8 cellular contexts compared by ENCODE assay signal in genomic region chr13:110705826-110706569, GRCh38. TPM values are rescaled to one million over a fixed set of nuclear protein-coding genes. Genes with fewer than 3 reads are reported as not detected.
DNase-seq lines count a peak whose midpoint lies in the region; ATAC-seq and TF ChIP-seq lines count a peak whose summit lies in the region.

A gene with protein sequence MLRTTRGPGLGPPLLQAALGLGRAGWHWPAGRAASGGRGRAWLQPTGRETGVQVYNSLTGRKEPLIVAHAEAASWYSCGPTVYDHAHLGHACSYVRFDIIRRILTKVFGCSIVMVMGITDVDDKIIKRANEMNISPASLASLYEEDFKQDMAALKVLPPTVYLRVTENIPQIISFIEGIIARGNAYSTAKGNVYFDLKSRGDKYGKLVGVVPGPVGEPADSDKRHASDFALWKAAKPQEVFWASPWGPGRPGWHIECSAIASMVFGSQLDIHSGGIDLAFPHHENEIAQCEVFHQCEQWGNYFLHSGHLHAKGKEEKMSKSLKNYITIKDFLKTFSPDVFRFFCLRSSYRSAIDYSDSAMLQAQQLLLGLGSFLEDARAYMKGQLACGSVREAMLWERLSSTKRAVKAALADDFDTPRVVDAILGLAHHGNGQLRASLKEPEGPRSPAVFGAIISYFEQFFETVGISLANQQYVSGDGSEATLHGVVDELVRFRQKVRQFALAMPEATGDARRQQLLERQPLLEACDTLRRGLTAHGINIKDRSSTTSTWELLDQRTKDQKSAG (minus strand): TSS chr13:110706116. CDS start chr13:110706093, 23 bp downstream.

- H3K36me3 ChIP-seq in osteoblast (ENCODE audit: insufficient read depth, low read length) (peaks cover 18% of the 10 kb centered on the region), testis (ENCODE audit: low read depth, missing control alignments) (no peaks in the 10 kb centered on the region)

- peaks cover 10 to 13% of the 10 kb centered on the region in 2 donors for H3K36me3 Mint-ChIP-seq in activated naive CD4-positive, alpha-beta T cell treated with anti-CD3 and anti-CD28 coated beads, Interleukin-2, amount 50 U/mL, for 72 hours

- peak within 1 kb of the TSS; percentile 65 for H2AFZ ChIP-seq in osteoblast (ENCODE audit: low read length)

- H3K79me2 ChIP-seq in osteoblast (ENCODE audit: insufficient read depth, low read length): peaks cover 42% of the 10 kb centered on the region

- TF ChIP-seq CTCF in osteoblast (IDR thresholded peaks at IDR 0.05; ENCODE audit: extremely low read depth, low read depth, low read length) (no peak), testis (IDR thresholded peaks at IDR 0.05) (no peak)

- H3K27ac ChIP-seq in osteoblast (ENCODE audit: low read depth, low read length) (peak within 1 kb of the TSS; percentile 97), testis (peak within 1 kb of the TSS in 1 of 2 donors; percentile 55)

- H4K20me1 ChIP-seq in osteoblast (ENCODE audit: insufficient read depth, low read length): peaks cover 4% of the 10 kb centered on the region

- H3K4me1 ChIP-seq in osteoblast (ENCODE audit: insufficient read depth, low read length): peaks cover 41% of the 10 kb centered on the region
- H3K4me1 ChIP-seq in testis: peaks cover 12% of the 10 kb centered on the region

- H3K27me3 ChIP-seq in osteoblast (ENCODE audit: insufficient read depth, low read length) (no peaks in the 10 kb centered on the region), testis (no peaks in the 10 kb centered on the region)

- peak within 1 kb of the TSS; percentile 79 to 93 for H3K27ac Mint-ChIP-seq in activated naive CD4-positive, alpha-beta T cell treated with anti-CD3 and anti-CD28 coated beads, Interleukin-2, amount 50 U/mL, for 72 hours

- peak; percentile 96 for ATAC-seq in HG02642 (IDR thresholded peaks at IDR 0.05; ENCODE audit: poor library complexity, unreplicated experiment)
- ATAC-seq in activated naive CD4-positive, alpha-beta T cell treated with anti-CD3 and anti-CD28 coated beads, Interleukin-2, amount 50 U/mL, for 72 hours: peak; percentile 94 to 97

- H3K9me3 ChIP-seq in osteoblast (ENCODE audit: low read depth, low read length) (no peaks in the 10 kb centered on the region), testis (no peaks in the 10 kb centered on the region)

- H3K9me3 Mint-ChIP-seq in activated naive CD4-positive, alpha-beta T cell treated with anti-CD3 and anti-CD28 coated beads, Interleukin-2, amount 50 U/mL, for 72 hours: no peaks in the 10 kb centered on the region

- H3K4me2 ChIP-seq in osteoblast (ENCODE audit: insufficient read depth, low read length): peak within 1 kb of the TSS; percentile 95

- peak within 1 kb of the TSS; percentile 86 for H3K4me3 ChIP-seq in osteoblast (ENCODE audit: insufficient read depth, low read length)
- H3K4me3 ChIP-seq in testis: peak within 1 kb of the TSS; percentile 68 to 76

- intact Hi-C loops in testis (cut with DNase I; ENCODE audit: low total_unique reads): no loop called here

- TF ChIP-seq POLR2A in GM10847 (IDR thresholded peaks at IDR 0.05; ENCODE audit: extremely low read depth, insufficient read length): peak; percentile 84
- no peak for TF ChIP-seq POLR2A in testis (IDR thresholded peaks at IDR 0.05)

- DNase-seq in NCI-H1105 treated with DMSO at 0.1 percent for 48 hours (lab: John Stamatoyannopoulos, UW) (peak; percentile 99), SKM-1 treated with dmso at 0.1 percent for 144 hours (lab: John Stamatoyannopoulos, UW; ENCODE audit: unreplicated experiment) (peak; percentile 93), glomerular endothelial cell (ENCODE audit: extremely low read depth, low read depth, low spot score) (no peak), osteoblast (ENCODE audit: insufficient read length, low spot score, missing footprints) (peak; percentile 99), testis (peak; percentile 97)
- peak; percentile 89 to 93 for DNase-seq in activated naive CD4-positive, alpha-beta T cell treated with anti-CD3 and anti-CD28 coated beads, Interleukin-2, amount 50 U/mL, for 72 hours (ENCODE audit: low spot score in 2 of 2)

- 0 to 1% methylated on average over 29 to 77 of the region's 80 CpGs for WGBS in testis, 2 donors

RNA-seq across cellular contexts. Expression of the gene that starts here (rescaled TPM):
- total RNA-seq in activated naive CD4-positive, alpha-beta T cell treated with anti-CD3 and anti-CD28 coated beads, Interleukin-2, amount 50 U/mL, for 72 hours: 10 to 100 TPM; 36.1 to 71.8 TPM
- total RNA-seq in glomerular endothelial cell (33.1 and 52.7 TPM in 2 replicates), osteoblast (154 and 161 TPM in 2 replicates), testis (100 to 1,000 TPM; 100 to 116 TPM)
- polyA plus RNA-seq in testis (ENCODE audit: insufficient read depth, low read depth, low replicate concordance): 60.4 TPM
